In the genomic region with DNA sequence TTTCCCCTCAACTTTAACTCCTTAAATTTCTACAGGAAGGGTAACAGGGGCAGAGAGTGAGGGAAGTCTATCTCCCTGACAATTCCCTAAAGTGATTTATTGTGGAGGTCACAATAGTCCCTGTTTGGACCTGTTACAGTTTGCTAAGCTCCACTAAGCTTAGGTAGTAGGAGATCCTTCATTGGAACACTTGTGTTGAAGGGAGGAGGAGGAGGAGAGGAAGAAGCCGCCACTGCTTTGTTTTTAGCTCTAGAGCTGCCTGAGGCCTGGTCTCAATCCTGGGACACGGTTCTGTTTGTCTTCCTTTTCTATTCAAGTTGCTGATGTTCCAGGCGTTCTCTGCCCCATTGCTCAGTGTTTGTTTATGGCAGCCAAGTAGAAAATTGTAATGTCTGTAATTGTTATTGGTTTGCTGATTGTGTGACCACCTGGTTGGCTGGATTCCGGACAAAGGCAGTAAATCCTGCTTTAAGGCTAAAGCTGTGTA, we compare ENCODE assay signal across 12 cellular contexts. TPM values are rescaled to one million over a fixed set of nuclear protein-coding genes. Genes with fewer than 3 reads are reported as not detected.
A peak's percentile ranks its signal among the peaks of the same experiment; 100 is the strongest.
DNase-seq lines count a peak whose midpoint lies in the region; ATAC-seq, FAIRE-seq and TF ChIP-seq lines count a peak whose summit lies in the region.
"Had no signal": no experiment of that assay in that cellular context is flagged by ENCODE, and none has a peak within 500 bp of the region (broad histone marks: within the 10 kb centered on the region; RNA-seq: fewer than 3 reads in every experiment).

No MANE protein-coding gene starts in this region.

- no peaks in the 10 kb centered on the region for H3K27me3 ChIP-seq in left ventricle myocardium inferior (ENCODE audit: low read depth)
- H3K27me3 ChIP-seq: upper lobe of right lung had no signal

- H3K4me1 ChIP-seq in left ventricle myocardium inferior, result peaks cover 19% of the 10 kb centered on the region
- H3K4me1 ChIP-seq: upper lobe of right lung had no signal

- no peaks in the 10 kb centered on the region for H3K9me3 ChIP-seq in left ventricle myocardium inferior (replicated peaks)
- H3K9me3 ChIP-seq: upper lobe of right lung had no signal

- intact Hi-C loops in left ventricle myocardium inferior (cut with micrococcal nuclease), result no loop called here
- intact Hi-C loops in Right ventricle myocardium inferior (cut with DNase I), result no loop called here

- peak overlapping the region; percentile 8 for H3K27ac ChIP-seq in left ventricle myocardium inferior (replicated peaks)
- H3K27ac ChIP-seq: upper lobe of right lung had no signal

- FAIRE-seq in HTR-8/SVneo (lab: Jason Lieb, UNC), result no peak

- ATAC-seq in Right ventricle myocardium inferior (no peak), esophagus mucosa (peak; percentile 7), GM19023 (IDR thresholded peaks at IDR 0.05; ENCODE audit: unreplicated experiment) (no peak), HG03039 (IDR thresholded peaks at IDR 0.05; ENCODE audit: unreplicated experiment) (no peak)
- ATAC-seq: upper lobe of right lung had no signal

- TF ChIP-seq CTCF in left ventricle myocardium inferior (IDR thresholded peaks at IDR 0.05; ENCODE audit: borderline replicate concordance), result no peak

- no peak overlapping the region for H3K4me3 ChIP-seq in left ventricle myocardium inferior
- H3K4me3 ChIP-seq: upper lobe of right lung had no signal

- no peaks in the 10 kb centered on the region for H3K36me3 ChIP-seq in left ventricle myocardium inferior
- H3K36me3 ChIP-seq: upper lobe of right lung had no signal

- DNase-seq in left ventricle myocardium inferior (no peak), Right ventricle myocardium inferior (ENCODE audit: missing footprints) (no peak), NCI-H526 treated with DMSO at 0.1 percent for 48 hours (lab: John Stamatoyannopoulos, UW) (peak; percentile 40), anterior cingulate cortex (lab: John Stamatoyannopoulos, UW) (no peak), HTR-8/SVneo (ENCODE audit: insufficient read length, low spot score) (no peak)
- DNase-seq: activated CD4-positive, alpha-beta T cell treated with anti-CD3 and anti-CD28 coated beads, Interleukin-2, amount 10 ng/mL, durations not matched to agents 24 days and 14 days; KG1; occipital lobe; upper lobe of right lung had no signal

RNA-seq across cellular contexts. Expression of a gene that starts 48.4 kb away (rescaled TPM):
- total RNA-seq in left ventricle myocardium inferior (13.4 TPM), Right ventricle myocardium inferior (11.4 TPM), esophagus mucosa (95.2 TPM)
